ENCODE assay signal across 34 cellular contexts in the genomic region with DNA sequence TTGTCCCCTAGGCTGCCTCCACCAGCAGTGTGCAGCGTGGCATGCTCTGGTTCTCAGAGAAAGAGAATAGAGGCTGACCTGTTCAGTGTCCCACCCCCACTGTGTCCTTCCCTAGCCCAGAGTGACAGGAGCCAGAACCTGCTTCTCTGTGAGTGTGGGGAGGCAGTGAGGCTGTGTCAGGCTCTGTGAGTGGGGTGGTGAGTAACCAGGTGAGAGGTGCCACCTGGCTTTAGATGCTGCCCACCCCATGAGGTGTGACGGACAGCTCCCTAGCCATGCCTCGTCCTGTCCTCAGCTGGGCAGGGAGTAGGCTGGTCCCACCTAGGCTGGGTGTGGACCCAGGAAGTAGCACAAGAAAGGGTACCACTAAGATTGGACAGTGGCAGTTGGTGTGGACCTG. TPM values are rescaled to one million over a fixed set of nuclear protein-coding genes. Genes with fewer than 3 reads are reported as not detected.
DNase-seq lines count a peak whose midpoint lies in the region; ATAC-seq, FAIRE-seq and TF ChIP-seq lines count a peak whose summit lies in the region.
"Had no signal": no experiment of that assay in that cellular context is flagged by ENCODE, and none has a peak within 500 bp of the region (broad histone marks: within the 10 kb centered on the region; RNA-seq: fewer than 3 reads in every experiment).

No MANE protein-coding gene starts in this region.

- FAIRE-seq in H54 (lab: Jason Lieb, UNC): no peak
- FAIRE-seq: GM19239, pancreas had no signal

- ATAC-seq in activated naive CD8-positive, alpha-beta T cell treated with anti-CD3 and anti-CD28 coated beads, Interleukin-2, amount 50 U/mL, for 24 hours: no peak
- no peak for ATAC-seq in stimulated activated naive CD8-positive, alpha-beta T cell treated with anti-CD3 and anti-CD28 coated beads, Interleukin-15, Interleukin-2, amounts not matched to agents 100 U/mL and 50 U/mL, for 24 hours
- ATAC-seq: left ventricle myocardium superior, Panc1, pancreas had no signal

- H3K27ac Mint-ChIP-seq in IgD-negative memory B cell: peak overlapping the region in 2 of 3 donors; percentile 7 to 64
- peak overlapping the region; percentile 46 for H3K27ac Mint-ChIP-seq in activated naive CD8-positive, alpha-beta T cell treated with anti-CD3 and anti-CD28 coated beads, Interleukin-2, amount 50 U/mL, for 24 hours
- H3K27ac Mint-ChIP-seq: type B pancreatic cell had no signal

- H3K36me3 Mint-ChIP-seq in IgD-negative memory B cell: peaks cover 2% of the 10 kb centered on the region
- H3K36me3 Mint-ChIP-seq in activated naive CD8-positive, alpha-beta T cell treated with anti-CD3 and anti-CD28 coated beads, Interleukin-2, amount 50 U/mL, for 24 hours (ENCODE audit: low read depth): peaks cover 14% of the 10 kb centered on the region

- H3K4me1 ChIP-seq in spleen (peaks cover 45 to 100% (median 82%) of the 10 kb centered on the region in 6 donors), SJCRH30 (peaks cover 3% of the 10 kb centered on the region; the same call in 1 of the 2 replicates)

- no peaks in the 10 kb centered on the region for H3K9me3 ChIP-seq in spleen
- H3K9me3 ChIP-seq in SJCRH30 (replicated peaks): no peaks in the 10 kb centered on the region
- H3K9me3 ChIP-seq: MG63, pancreas had no signal

- H3K36me3 ChIP-seq in spleen (peaks cover 0 to 71% (median 3%) of the 10 kb centered on the region in 6 donors), SJCRH30 (no peaks in the 10 kb centered on the region)
- H3K36me3 ChIP-seq: brain microvascular endothelial cell, pancreas had no signal

- no peak overlapping the region for H3K4me3 ChIP-seq in spleen
- H3K4me3 ChIP-seq in SJCRH30: no peak overlapping the region
- H3K4me3 ChIP-seq: MG63, pancreas, smooth muscle cell had no signal

- no peaks in the 10 kb centered on the region for H3K27me3 ChIP-seq in spleen (replicated peaks in 1 of 7)
- H3K27me3 ChIP-seq in SJCRH30: no peaks in the 10 kb centered on the region
- H3K27me3 ChIP-seq: brain microvascular endothelial cell, MG63, pancreas had no signal

- peak overlapping the region in 1 of 8 donors; percentile 84 for H3K27ac ChIP-seq in spleen
- no peak overlapping the region for H3K27ac ChIP-seq in SJCRH30
- H3K27ac ChIP-seq: brain microvascular endothelial cell, pancreas had no signal

- 89 to 100% (median 92%) methylated on average over 2 to 3 of the region's 3 CpGs for WGBS in spleen, 5 donors

- intact Hi-C loops in spleen (cut with DNase I; ENCODE audit: low total_unique reads): loop anchor here (10.0 kb wide), 1 partner anchor 293 kb away; a partner anchor contains a TSS

- TF ChIP-seq POLR2A in spleen (IDR thresholded peaks at IDR 0.05) (no peak), H54 (IDR thresholded peaks at IDR 0.05; ENCODE audit: low read depth, low read length) (no peak)

- no peak overlapping the region for H3K4me3 Mint-ChIP-seq in IgD-negative memory B cell
- H3K4me3 Mint-ChIP-seq in activated naive CD8-positive, alpha-beta T cell treated with anti-CD3 and anti-CD28 coated beads, Interleukin-2, amount 50 U/mL, for 24 hours: no peak overlapping the region
- H3K4me3 Mint-ChIP-seq: activated B cell treated with CpG ODN at 0.5 μM for 24 hours, B cell, type B pancreatic cell had no signal

- no peaks in the 10 kb centered on the region for H3K27me3 Mint-ChIP-seq in IgD-negative memory B cell
- H3K27me3 Mint-ChIP-seq in activated naive CD8-positive, alpha-beta T cell treated with anti-CD3 and anti-CD28 coated beads, Interleukin-2, amount 50 U/mL, for 24 hours: no peaks in the 10 kb centered on the region
- H3K27me3 Mint-ChIP-seq: activated B cell treated with CpG ODN at 0.5 μM for 24 hours, B cell, type B pancreatic cell had no signal

- H3K9me3 Mint-ChIP-seq in IgD-negative memory B cell: no peaks in the 10 kb centered on the region
- H3K9me3 Mint-ChIP-seq in activated naive CD8-positive, alpha-beta T cell treated with anti-CD3 and anti-CD28 coated beads, Interleukin-2, amount 50 U/mL, for 24 hours: no peaks in the 10 kb centered on the region
- H3K9me3 Mint-ChIP-seq: activated B cell treated with CpG ODN at 0.5 μM for 24 hours, type B pancreatic cell had no signal

- peak; percentile 61 for DNase-seq in activated effector memory CD4-positive, alpha-beta T cell treated with anti-CD3 and anti-CD28 coated beads, Interleukin-2, amount 50 U/mL, for 16 hours
- DNase-seq in activated effector memory CD4-positive, alpha-beta T cell treated with Interleukin-2 at 50 U/mL for 16 hours: no peak
- DNase-seq in activated naive CD8-positive, alpha-beta T cell treated with anti-CD3 and anti-CD28 coated beads, Interleukin-2, amount 50 U/mL, for 24 hours: no peak
- DNase-seq in spleen (peak; percentile 38), SJCRH30 (no peak), H54 (ENCODE audit: insufficient read length, low spot score) (no peak)
- no peak for DNase-seq in stimulated activated naive CD8-positive, alpha-beta T cell treated with anti-CD3 and anti-CD28 coated beads, Interleukin-15, Interleukin-2, amounts not matched to agents 100 U/mL and 50 U/mL, for 24 hours
- DNase-seq: activated B cell treated with CpG ODN at 0.5 μM for 24 hours; activated CD8-positive, alpha-beta memory T cell treated with anti-CD3 and anti-CD28 coated beads for 24 hours; amniotic stem cell; brain microvascular endothelial cell; DMS79; effector memory CD4-positive, alpha-beta T cell; erythroblast; GDM1; glutamatergic neuron; HCEC 1CT; islet precursor cell; left ventricle myocardium superior; MG63; NCI-H1417; NCI-H2081; NCI-H226; SIG-M5; stimulated activated CD4-positive, alpha-beta T cell treated with anti-CD3 and anti-CD28 coated beads, Interleukin-2, amount 100 ng/mL, for 24 hours; SW 1271 had no signal

- H3K4me1 Mint-ChIP-seq in IgD-negative memory B cell: peaks cover 42 to 68% (median 46%) of the 10 kb centered on the region in 3 donors
- H3K4me1 Mint-ChIP-seq in activated naive CD8-positive, alpha-beta T cell treated with anti-CD3 and anti-CD28 coated beads, Interleukin-2, amount 50 U/mL, for 24 hours: peaks cover 91% of the 10 kb centered on the region

- no peak for TF ChIP-seq CTCF in spleen (IDR thresholded peaks at IDR 0.05 in 8 of 11, conservative IDR thresholded peaks at IDR 0.05 in 3 of 11)

RNA-seq across cellular contexts. Expression of a gene that starts 6.3 kb away (rescaled TPM):
- polyA plus RNA-seq in IgD-negative memory B cell (100 TPM), spleen (10 to 100 TPM; 49.9 to 73.1 (median 57.9) TPM)
- 10 to 100 TPM; 29.8 to 66.3 (median 46.0) TPM for total RNA-seq in spleen
- total RNA-seq in SJCRH30 (2014; rRNA removed; shearing (Covaris generic)): 34.7 and 35.0 TPM in 2 replicates

RNA-seq across cellular contexts. Expression of a gene that starts 29.5 kb away (rescaled TPM):
- polyA plus RNA-seq in IgD-negative memory B cell: not detected
- total RNA-seq in spleen: 1 to 10 TPM; 1.1 to 2.7 (median 1.8) TPM
- polyA plus RNA-seq in spleen: 1 to 10 TPM in 1 of 3 donors, under 1 TPM in 2; 0.17 to 1.1 (median 0.61) TPM
- total RNA-seq in SJCRH30 (2014; rRNA removed; shearing (Covaris generic)): 0.16 and 0.30 TPM in 2 replicates
- total RNA-seq: HT-29 had no signal

Comparison
In these comparisons a context has a peak if more than half of its experiments do, and no peak if none do; other contexts are left out.
1. DNase-seq: peak in activated effector memory CD4-positive, alpha-beta T cell treated with anti-CD3 and anti-CD28 coated beads, Interleukin-2, amount 50 U/mL, for 16 hours (single experiment) and spleen (single experiment); none in activated effector memory CD4-positive, alpha-beta T cell treated with Interleukin-2 at 50 U/mL for 16 hours (single experiment), activated naive CD8-positive, alpha-beta T cell treated with anti-CD3 and anti-CD28 coated beads, Interleukin-2, amount 50 U/mL, for 24 hours (single experiment), stimulated activated naive CD8-positive, alpha-beta T cell treated with anti-CD3 and anti-CD28 coated beads, Interleukin-15, Interleukin-2, amounts not matched to agents 100 U/mL and 50 U/mL, for 24 hours (single experiment), SJCRH30 (0 of 2) and H54 (single experiment).